Comparison of ENCODE assay signal across 3 cellular contexts in genomic region chr3:45782381-45782780, GRCh38.
TF ChIP-seq lines count a peak whose summit lies in the region.

No MANE protein-coding gene starts in this region.

TF ChIP-seq in HepG2, 621 proteins besides CTCF, POLR2A, EP300 and RAD21:
- TF ChIP-seq FOXK2 (IDR thresholded peaks at IDR 0.05) (0 out of 2 replicates have a peak, but pooled peaks have one; percentile 36), MIXL1 (CRISPR knock-in tag; IDR thresholded peaks at IDR 0.05) (no peak)
TF ChIP-seq in HepG2: peak in this region for 1.

TF ChIP-seq in K562, 482 proteins besides CTCF, POLR2A, EP300 and RAD21:
- TF ChIP-seq THRB (CRISPR knock-in tag; conservative IDR thresholded peaks at IDR 0.05) (0 out of 2 replicates have a peak, but pooled peaks have one; percentile 55), HDAC1 (IDR thresholded peaks at IDR 0.05) (0 out of 4 replicates have a peak, but pooled peaks of 1 of the 2 experiments have one; percentile 30), KDM1A (IDR thresholded peaks at IDR 0.05) (0 out of 4 replicates have a peak, but pooled peaks of 1 of the 2 experiments have one; percentile 9), MIER1 (IDR thresholded peaks at IDR 0.05; ENCODE audit: low read depth) (no peak), HOXB6 (CRISPR knock-in tag; IDR thresholded peaks at IDR 0.05; ENCODE audit: borderline replicate concordance) (no peak), ELF4 (CRISPR knock-in tag; IDR thresholded peaks at IDR 0.05) (0 out of 2 replicates have a peak, but pooled peaks have one; percentile 45), RBM22 (IDR thresholded peaks at IDR 0.05; ENCODE audit: low read depth, low read length, poor library complexity, severe bottlenecking) (no peak), U2AF2 (optimal IDR thresholded peaks at IDR 0.05; ENCODE audit: low read depth, low read length) (no peak), MLLT1 (IDR thresholded peaks at IDR 0.05) (0 out of 4 replicates have a peak, but pooled peaks of 1 of the 2 experiments have one; percentile 18), CXXC5 (CRISPR knock-in tag; IDR thresholded peaks at IDR 0.05) (no peak)

TF ChIP-seq in H1, 55 proteins besides CTCF, POLR2A, EP300 and RAD21:
- TF ChIP-seq CHD7 (IDR thresholded peaks at IDR 0.05; ENCODE audit: insufficient replicate concordance, low read length), result no peak
- TF ChIP-seq GTF2F1 (IDR thresholded peaks at IDR 0.05; ENCODE audit: borderline replicate concordance, low read depth, low read length), result no peak
- no peak for TF ChIP-seq TBP (IDR thresholded peaks at IDR 0.05; ENCODE audit: low read depth, low read length)
- no peak for TF ChIP-seq CHD2 (IDR thresholded peaks at IDR 0.05; ENCODE audit: low read length)
- no peak for TF ChIP-seq SIRT6 (IDR thresholded peaks at IDR 0.05; ENCODE audit: low read length)
- no peak for TF ChIP-seq SAP30 (IDR thresholded peaks at IDR 0.05; ENCODE audit: insufficient read depth, insufficient replicate concordance, low read length)
- no peak for TF ChIP-seq SIN3A (conservative IDR thresholded peaks at IDR 0.05 in 1 of 2, IDR thresholded peaks at IDR 0.05 in 1 of 2; ENCODE audit: low read depth in 1 of 2, low read length in 2 of 2)
- no peak for TF ChIP-seq RNF2 (IDR thresholded peaks at IDR 0.05; ENCODE audit: borderline replicate concordance, low read depth, low read length, missing control alignments, poor library complexity, severe bottlenecking)
- TF ChIP-seq BCL11A (IDR thresholded peaks at IDR 0.05; ENCODE audit: low read depth in 2 of 2, low read length in 2 of 2), result no peak
- TF ChIP-seq NRF1 (IDR thresholded peaks at IDR 0.05; ENCODE audit: low read depth, low read length), result no peak
- TF ChIP-seq E2F6 (IDR thresholded peaks at IDR 0.05), result no peak
- no peak for TF ChIP-seq CTBP2 (IDR thresholded peaks at IDR 0.05; ENCODE audit: borderline replicate concordance, insufficient read depth, insufficient read length, low read length)
